8 cellular contexts compared by ENCODE assay signal in the genomic region with DNA sequence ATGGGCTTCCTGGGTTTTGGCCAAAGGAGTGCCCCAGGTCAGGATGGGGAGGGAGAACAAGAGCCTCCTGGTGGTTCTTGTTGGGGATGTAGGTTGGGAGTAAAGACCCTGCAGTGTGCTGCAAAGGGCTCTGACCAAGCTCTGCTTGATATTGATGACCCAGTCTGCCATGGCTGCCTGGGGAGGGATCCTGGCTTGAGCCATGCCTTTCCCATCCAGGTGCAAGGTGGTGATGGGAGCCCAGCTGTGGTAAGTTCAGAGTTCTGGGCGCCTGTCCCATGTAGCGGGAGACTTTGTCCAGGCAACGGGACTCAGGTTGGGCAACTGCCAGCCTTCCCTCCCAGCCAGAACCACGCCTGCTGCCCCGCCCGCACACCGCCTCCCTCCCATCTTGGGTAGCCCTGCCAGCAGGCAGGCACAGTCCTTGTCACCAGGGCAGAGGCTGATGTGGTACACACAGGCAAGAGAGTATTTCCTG. TPM values are rescaled to one million over a fixed set of nuclear protein-coding genes. Genes with fewer than 3 reads are reported as not detected.
A peak's percentile ranks its signal among the peaks of the same experiment; 100 is the strongest.
DNase-seq lines count a peak whose midpoint lies in the region; ATAC-seq and TF ChIP-seq lines count a peak whose summit lies in the region.

No MANE protein-coding gene starts in this region.

- peak overlapping the region; percentile 94 for H3K27ac Mint-ChIP-seq in activated CD4-positive, alpha-beta T cell treated with anti-CD3 and anti-CD28 coated beads, Interleukin-2, amount 10 ng/mL, durations not matched to agents 24 days and 14 days
- H3K27ac Mint-ChIP-seq in activated CD4-positive, alpha-beta memory T cell treated with anti-CD3 and anti-CD28 coated beads, Interleukin-2, amount 10 ng/mL, durations not matched to agents 7 days and 5 days: peak overlapping the region; percentile 98

- TF ChIP-seq CTCF in foreskin fibroblast (IDR thresholded peaks at IDR 0.05; ENCODE audit: low read depth, low read length): no peak

- H3K4me1 Mint-ChIP-seq in activated CD4-positive, alpha-beta T cell treated with anti-CD3 and anti-CD28 coated beads, Interleukin-2, amount 10 ng/mL, durations not matched to agents 24 days and 14 days: peaks cover 48% of the 10 kb centered on the region
- peaks cover 63% of the 10 kb centered on the region for H3K4me1 Mint-ChIP-seq in activated CD4-positive, alpha-beta memory T cell treated with anti-CD3 and anti-CD28 coated beads, Interleukin-2, amount 10 ng/mL, durations not matched to agents 7 days and 5 days

- H3K4me3 Mint-ChIP-seq in activated CD4-positive, alpha-beta T cell treated with anti-CD3 and anti-CD28 coated beads, Interleukin-2, amount 10 ng/mL, durations not matched to agents 24 days and 14 days: peak overlapping the region; percentile 99
- peak overlapping the region; percentile 99 for H3K4me3 Mint-ChIP-seq in activated CD4-positive, alpha-beta memory T cell treated with anti-CD3 and anti-CD28 coated beads, Interleukin-2, amount 10 ng/mL, durations not matched to agents 7 days and 5 days

- POLR2A ChIA-PET in activated CD4-positive, alpha-beta memory T cell treated with anti-CD3 and anti-CD28 coated beads, Interleukin-2, amount 10 ng/mL, durations not matched to agents 7 days and 5 days (lab: Charles Lee): interaction anchor here (4.0 to 5.7 kb wide), 3 partner anchors 10 to 99 kb away, joined by 36 to 87 read pairs (median 48); no protein-coding TSS in a partner anchor

- peak overlapping the region; percentile 91 to 97 for H3K4me3 ChIP-seq in foreskin fibroblast (ENCODE audit: low read depth in 1 of 2, low read length in 2 of 2)

- intact Hi-C loops in activated CD4-positive, alpha-beta T cell treated with anti-CD3 and anti-CD28 coated beads, Interleukin-2, amount 10 ng/mL, durations not matched to agents 24 days and 14 days (cut with micrococcal nuclease): loop anchor here (1.0 to 5.0 kb wide), 7 partner anchors 8 to 1521 kb away; partner anchors contain the start of genes C3orf18, CISH, HEMK1 and HYAL3

- H3K36me3 Mint-ChIP-seq in activated CD4-positive, alpha-beta T cell treated with anti-CD3 and anti-CD28 coated beads, Interleukin-2, amount 10 ng/mL, durations not matched to agents 24 days and 14 days (ENCODE audit: low read depth): peaks cover 28% of the 10 kb centered on the region
- peaks cover 52% of the 10 kb centered on the region for H3K36me3 Mint-ChIP-seq in activated CD4-positive, alpha-beta memory T cell treated with anti-CD3 and anti-CD28 coated beads, Interleukin-2, amount 10 ng/mL, durations not matched to agents 7 days and 5 days (ENCODE audit: low read depth)

- no peaks in the 10 kb centered on the region for H3K9me3 Mint-ChIP-seq in activated CD4-positive, alpha-beta T cell treated with anti-CD3 and anti-CD28 coated beads, Interleukin-2, amount 10 ng/mL, durations not matched to agents 24 days and 14 days
- no peaks in the 10 kb centered on the region for H3K9me3 Mint-ChIP-seq in activated CD4-positive, alpha-beta memory T cell treated with anti-CD3 and anti-CD28 coated beads, Interleukin-2, amount 10 ng/mL, durations not matched to agents 7 days and 5 days

- CTCF ChIA-PET in activated CD4-positive, alpha-beta memory T cell treated with anti-CD3 and anti-CD28 coated beads, Interleukin-2, amount 10 ng/mL, durations not matched to agents 7 days and 5 days (lab: Charles Lee): interaction anchor here (1.1 to 2.1 kb wide), 2 partner anchors 9 to 60 kb away, joined by 3 to 20 read pairs; partner anchors contain the start of genes HYAL3 and NAA80

- no peaks in the 10 kb centered on the region for H3K27me3 Mint-ChIP-seq in activated CD4-positive, alpha-beta T cell treated with anti-CD3 and anti-CD28 coated beads, Interleukin-2, amount 10 ng/mL, durations not matched to agents 24 days and 14 days
- H3K27me3 Mint-ChIP-seq in activated CD4-positive, alpha-beta memory T cell treated with anti-CD3 and anti-CD28 coated beads, Interleukin-2, amount 10 ng/mL, durations not matched to agents 7 days and 5 days: no peaks in the 10 kb centered on the region

- ATAC-seq in GM21423 (IDR thresholded peaks at IDR 0.05; ENCODE audit: unreplicated experiment): no peak
- ATAC-seq in GM21367 (IDR thresholded peaks at IDR 0.05; ENCODE audit: unreplicated experiment): no peak

- no peak for DNase-seq in activated CD4-positive, alpha-beta T cell treated with anti-CD3 and anti-CD28 coated beads, Interleukin-2, amount 10 ng/mL, durations not matched to agents 24 days and 14 days
- no peak for DNase-seq in activated CD4-positive, alpha-beta T cell treated with anti-CD3 and anti-CD28 coated beads for 4 hours
- peak; percentile 48 for DNase-seq in activated CD4-positive, alpha-beta memory T cell treated with anti-CD3 and anti-CD28 coated beads, Interleukin-2, amount 10 ng/mL, durations not matched to agents 7 days and 5 days
- peak; percentile 41 to 67 for DNase-seq in foreskin fibroblast
- peak in 42 of 56 donors; percentile 10 to 83 (median 46) for DNase-seq in nucleus accumbens (lab: John Stamatoyannopoulos, UW)
- DNase-seq in activated CD4-positive, CD25-positive, alpha-beta regulatory T cell (lab: John Stamatoyannopoulos, UW): no peak

RNA-seq across cellular contexts. Expression of gene GNAI2, which starts 2.6 kb away (rescaled TPM):
- 225 and 232 TPM in 2 replicates for total RNA-seq in activated CD4-positive, alpha-beta T cell treated with anti-CD3 and anti-CD28 coated beads, Interleukin-2, amount 10 ng/mL, durations not matched to agents 24 days and 14 days
- 100 to 1,000 TPM; 493 to 519 TPM for total RNA-seq in activated CD4-positive, alpha-beta memory T cell treated with anti-CD3 and anti-CD28 coated beads, Interleukin-2, amount 10 ng/mL, durations not matched to agents 7 days and 5 days

RNA-seq across cellular contexts. Expression of gene SEMA3B, which starts 30.4 kb away (rescaled TPM):
- 0.45 and 0.82 TPM in 2 replicates for total RNA-seq in activated CD4-positive, alpha-beta T cell treated with anti-CD3 and anti-CD28 coated beads, Interleukin-2, amount 10 ng/mL, durations not matched to agents 24 days and 14 days
- total RNA-seq in activated CD4-positive, alpha-beta memory T cell treated with anti-CD3 and anti-CD28 coated beads, Interleukin-2, amount 10 ng/mL, durations not matched to agents 7 days and 5 days: under 1 TPM; 0.38 to 0.55 TPM

RNA-seq across cellular contexts. Expression of gene SLC38A3, which starts 33.5 kb away (rescaled TPM):
- not detected in 2 replicates for total RNA-seq in activated CD4-positive, alpha-beta T cell treated with anti-CD3 and anti-CD28 coated beads, Interleukin-2, amount 10 ng/mL, durations not matched to agents 24 days and 14 days
- not detected for total RNA-seq in activated CD4-positive, alpha-beta memory T cell treated with anti-CD3 and anti-CD28 coated beads, Interleukin-2, amount 10 ng/mL, durations not matched to agents 7 days and 5 days

RNA-seq across cellular contexts. Expression of gene LSMEM2, which starts 40.3 kb away (rescaled TPM):
- not detected in 2 replicates for total RNA-seq in activated CD4-positive, alpha-beta T cell treated with anti-CD3 and anti-CD28 coated beads, Interleukin-2, amount 10 ng/mL, durations not matched to agents 24 days and 14 days
- not detected for total RNA-seq in activated CD4-positive, alpha-beta memory T cell treated with anti-CD3 and anti-CD28 coated beads, Interleukin-2, amount 10 ng/mL, durations not matched to agents 7 days and 5 days

RNA-seq across cellular contexts. Expression of gene GNAT1, which starts 47.2 kb away (rescaled TPM):
- not detected in 2 replicates for total RNA-seq in activated CD4-positive, alpha-beta T cell treated with anti-CD3 and anti-CD28 coated beads, Interleukin-2, amount 10 ng/mL, durations not matched to agents 24 days and 14 days
- not detected for total RNA-seq in activated CD4-positive, alpha-beta memory T cell treated with anti-CD3 and anti-CD28 coated beads, Interleukin-2, amount 10 ng/mL, durations not matched to agents 7 days and 5 days

Comparison
In these comparisons a context has a peak if more than half of its experiments do, and no peak if none do; other contexts are left out.
1. DNase-seq: peak in activated CD4-positive, alpha-beta memory T cell treated with anti-CD3 and anti-CD28 coated beads, Interleukin-2, amount 10 ng/mL, durations not matched to agents 7 days and 5 days (single experiment), foreskin fibroblast (2 of 2) and nucleus accumbens (42 of 56); none in activated CD4-positive, alpha-beta T cell treated with anti-CD3 and anti-CD28 coated beads, Interleukin-2, amount 10 ng/mL, durations not matched to agents 24 days and 14 days (single experiment), activated CD4-positive, alpha-beta T cell treated with anti-CD3 and anti-CD28 coated beads for 4 hours (0 of 2) and activated CD4-positive, CD25-positive, alpha-beta regulatory T cell (0 of 4).